Comparison of ENCODE assay signal across 8 cellular contexts in the genomic region with DNA sequence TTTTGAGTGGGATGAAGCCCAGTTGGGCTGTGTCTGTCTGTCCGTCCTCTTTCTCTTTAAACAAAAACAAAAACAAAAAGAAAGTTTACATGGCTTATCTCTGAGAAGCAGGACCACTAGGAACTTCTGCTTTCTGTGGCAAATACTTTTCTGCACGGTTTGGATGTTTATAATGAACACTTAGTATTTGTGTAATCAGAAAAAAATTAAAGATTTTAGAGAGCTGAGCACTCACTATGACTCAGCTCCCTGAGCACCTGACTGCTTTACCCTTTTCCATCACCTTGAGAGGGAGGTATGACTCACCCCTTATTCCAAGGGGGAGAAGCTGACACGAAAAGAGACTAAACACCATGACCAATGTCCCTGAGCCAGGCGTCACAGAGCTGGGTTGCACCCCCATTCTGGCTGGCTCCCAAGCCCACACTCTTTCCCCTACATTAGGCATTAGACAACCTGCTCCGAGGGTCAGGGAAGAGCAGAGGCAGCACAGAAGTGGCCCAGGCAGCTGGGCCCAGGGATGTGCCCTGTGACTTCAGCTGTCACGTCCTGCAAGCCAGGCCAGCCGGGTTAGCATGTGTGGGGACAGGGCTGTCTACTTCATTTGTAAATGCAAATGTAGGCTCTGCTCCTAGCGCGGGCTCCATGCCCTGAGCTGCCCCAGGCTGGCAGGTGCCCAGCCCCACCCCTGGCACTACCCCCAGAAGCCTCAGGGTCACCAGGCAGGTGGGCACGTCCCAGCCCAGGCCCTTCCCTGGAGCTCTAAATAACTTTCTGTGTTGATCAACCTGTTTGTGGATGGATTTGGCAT. TPM values are rescaled to one million over a fixed set of nuclear protein-coding genes. Genes with fewer than 3 reads are reported as not detected.
DNase-seq lines count a peak whose midpoint lies in the region; ATAC-seq, FAIRE-seq and TF ChIP-seq lines count a peak whose summit lies in the region.

No MANE protein-coding gene starts in this region.

- peaks cover 6% of the 10 kb centered on the region for H3K4me1 Mint-ChIP-seq in Caco-2 (ENCODE audit: low read depth, unreplicated experiment)

- peak; percentile 27 for DNase-seq in NCI-H1436 treated with DMSO at 0.1 percent for 48 hours (lab: John Stamatoyannopoulos, UW)
- no peak for DNase-seq in NCI-H1436 (lab: John Stamatoyannopoulos, UW)
- peak; percentile 84 for DNase-seq in PC-3
- peak; percentile 65 for DNase-seq in small intestine
- DNase-seq in NCI-H2081 (lab: John Stamatoyannopoulos, UW), result no peak
- no peak for DNase-seq in NCI-H2081 treated with DMSO at 0.1 percent for 48 hours (lab: John Stamatoyannopoulos, UW)
- DNase-seq in Caco-2, result no peak

- no peaks in the 10 kb centered on the region for H3K27me3 ChIP-seq in PC-3 (ENCODE audit: low read length)
- H3K27me3 ChIP-seq in esophagus (ENCODE audit: control insufficient read depth in 1 of 2, insufficient read depth in 2 of 2, low read length in 2 of 2), result no peaks in the 10 kb centered on the region
- H3K27me3 ChIP-seq in small intestine (ENCODE audit: control insufficient read depth in 2 of 2, insufficient read depth in 2 of 2, low read length in 2 of 2), result no peaks in the 10 kb centered on the region
- H3K27me3 ChIP-seq in Caco-2 (replicated peaks; ENCODE audit: control insufficient read depth, insufficient read depth, low read length), result no peaks in the 10 kb centered on the region

- no peaks in the 10 kb centered on the region for H3K9me2 ChIP-seq in PC-3 (replicated peaks; ENCODE audit: low read length)

- TF ChIP-seq CTCF in PC-3 (conservative IDR thresholded peaks at IDR 0.05; ENCODE audit: low read depth, low read length), result no peak
- no peak for TF ChIP-seq CTCF in Caco-2 (IDR thresholded peaks at IDR 0.05; ENCODE audit: insufficient read depth in 1 of 2, low read depth in 1 of 2, low read length in 1 of 2, severe bottlenecking in 1 of 2, unreplicated experiment in 1 of 2)

- ATAC-seq in PC-3, result peak; percentile 92

- H3K9ac ChIP-seq in PC-3 (ENCODE audit: low read length), result no peak overlapping the region

- H3K9me3 ChIP-seq in PC-3 (ENCODE audit: low read length) (no peaks in the 10 kb centered on the region), esophagus (ENCODE audit: control insufficient read depth in 2 of 2, insufficient read depth in 1 of 2, low read depth in 1 of 2, low read length in 1 of 2) (no peaks in the 10 kb centered on the region), small intestine (ENCODE audit: control insufficient read depth, low read depth) (no peaks in the 10 kb centered on the region), Caco-2 (no peaks in the 10 kb centered on the region)

- H3K4me1 ChIP-seq in PC-3 (ENCODE audit: insufficient read depth, low read length) (peaks cover 26% of the 10 kb centered on the region), esophagus (ENCODE audit: control insufficient read depth in 2 of 2, insufficient read depth in 2 of 2, low read length in 1 of 2) (peaks cover 2 to 17% of the 10 kb centered on the region in 2 donors), small intestine (ENCODE audit: control insufficient read depth in 2 of 2, insufficient read depth in 1 of 2, low read depth in 1 of 2, low read length in 1 of 2) (no peaks in the 10 kb centered on the region), Caco-2 (peaks cover 8% of the 10 kb centered on the region; the same call in 1 of the 2 replicates)

- H3K36me3 ChIP-seq in PC-3 (ENCODE audit: low read depth, low read length) (no peaks in the 10 kb centered on the region), esophagus (ENCODE audit: control insufficient read depth in 2 of 2, insufficient read depth in 2 of 2, low read length in 1 of 2) (no peaks in the 10 kb centered on the region), small intestine (ENCODE audit: control insufficient read depth in 2 of 2, insufficient read depth in 2 of 2, low read length in 2 of 2) (no peaks in the 10 kb centered on the region), Caco-2 (ENCODE audit: control insufficient read depth, insufficient read depth, low read length) (no peaks in the 10 kb centered on the region)

- H3F3A ChIP-seq in PC-3 (ENCODE audit: low read length, unreplicated experiment), result no peaks in the 10 kb centered on the region

- H3K9me3 Mint-ChIP-seq in Caco-2 (ENCODE audit: unreplicated experiment), result no peaks in the 10 kb centered on the region

- H3K4me3 ChIP-seq in PC-3 (ENCODE audit: low read length), result no peak overlapping the region; the same call in 1 of the 2 replicates
- no peak overlapping the region for H3K4me3 ChIP-seq in esophagus (ENCODE audit: low read depth in 1 of 2, low read length in 2 of 2)
- H3K4me3 ChIP-seq in small intestine (ENCODE audit: low read depth in 1 of 2, low read length in 2 of 2), result no peak overlapping the region
- no peak overlapping the region for H3K4me3 ChIP-seq in Caco-2 (ENCODE audit: low read depth, low read length)

- FAIRE-seq in small intestine (lab: Jason Lieb, UNC), result no peak

- no peaks in the 10 kb centered on the region for H3K36me3 Mint-ChIP-seq in Caco-2 (ENCODE audit: insufficient read depth, unreplicated experiment)

- 16 to 28% methylated on average over 10 of the region's 10 CpGs for WGBS in esophagus, 2 donors
- 7 to 25% (median 13%) methylated on average over 10 of the region's 10 CpGs for WGBS in small intestine, 3 donors

- peak overlapping the region; percentile 64 for H3K27ac ChIP-seq in PC-3 (ENCODE audit: low read length)
- peak overlapping the region; percentile 74 to 77 for H3K27ac ChIP-seq in esophagus (ENCODE audit: low read depth in 2 of 2, low read length in 1 of 2)
- peak overlapping the region in 1 of 2 donors; percentile 31 for H3K27ac ChIP-seq in small intestine (ENCODE audit: low read depth in 1 of 2, low read length in 1 of 2)

- CTCF ChIA-PET in PC-3 (lab: Charles Lee) (no interaction called here), Caco-2 (lab: Charles Lee) (no interaction called here)

- peak overlapping the region; percentile 53 for H3K4me2 ChIP-seq in PC-3 (ENCODE audit: low read length)

- H4K20me1 ChIP-seq in PC-3 (ENCODE audit: low read length), result no peaks in the 10 kb centered on the region

- no peak overlapping the region for H3K27ac Mint-ChIP-seq in Caco-2 (ENCODE audit: unreplicated experiment)

- intact Hi-C loops in PC-3 (cut with micrococcal nuclease) (no loop called here), Caco-2 (cut with micrococcal nuclease; ENCODE audit: unreplicated experiment) (no loop called here)

- BruUV-seq in PC-3 (replicated peaks; lab: Mats Ljungman, UMichigan) (no TSS peak), Caco-2 (replicated peaks; lab: Mats Ljungman, UMichigan) (no TSS peak)

- no peaks in the 10 kb centered on the region for H3K79me2 ChIP-seq in PC-3 (ENCODE audit: low read length)

- H3K27me3 Mint-ChIP-seq in Caco-2 (ENCODE audit: insufficient read depth, unreplicated experiment), result no peaks in the 10 kb centered on the region

- POLR2A ChIA-PET in PC-3 (lab: Charles Lee; ENCODE audit: unreplicated experiment) (interaction anchor here (0.6 kb wide), 2 partner anchors 13 to 1558 kb away, joined by 4 to 5 read pairs; no protein-coding TSS in a partner anchor), Caco-2 (lab: Charles Lee) (no interaction called here)

- H2AFZ ChIP-seq in PC-3 (ENCODE audit: low read length), result no peak overlapping the region

- no peak overlapping the region for H3K4me3 Mint-ChIP-seq in Caco-2 (ENCODE audit: unreplicated experiment)

RNA-seq across cellular contexts. Expression of a gene that starts 30.4 kb away (rescaled TPM):
- total RNA-seq in PC-3 (2014; rRNA removed), result 12.1 and 12.3 TPM in 2 replicates
- polyA plus RNA-seq in esophagus, result 10 to 100 TPM in 1 of 2 donors, 1 to 10 TPM in 1; 3.5 to 12.2 TPM
- polyA plus RNA-seq in small intestine, result 10 to 100 TPM; 15.9 to 22.8 (median 15.9) TPM
- total RNA-seq in Caco-2 (2022), result 7.2 and 9.3 TPM in 2 replicates

Comparison
In these comparisons a context has a peak if more than half of its experiments do, and no peak if none do; other contexts are left out.
1. DNase-seq: peak in NCI-H1436 treated with DMSO at 0.1 percent for 48 hours (single experiment), PC-3 (single experiment) and small intestine (single experiment); none in NCI-H1436 (single experiment), NCI-H2081 (0 of 2), NCI-H2081 treated with DMSO at 0.1 percent for 48 hours (single experiment) and Caco-2 (0 of 2).